ENCODE assay signal across 26 cellular contexts in genomic region chr2:112165296-112165695, GRCh38. TPM values are rescaled to one million over a fixed set of nuclear protein-coding genes. Genes with fewer than 3 reads are reported as not detected.
"Had no signal": no experiment of that assay in that cellular context is flagged by ENCODE, and none has a peak within 500 bp of the region (broad histone marks: within the 10 kb centered on the region; RNA-seq: fewer than 3 reads in every experiment).

No MANE protein-coding gene starts in this region.

- FAIRE-seq: RCC 7860 had no signal

- H3K27ac Mint-ChIP-seq: activated CD8-positive, alpha-beta T cell treated with anti-CD3 and anti-CD28 coated beads for 36 hours; activated naive CD8-positive, alpha-beta T cell treated with anti-CD3 and anti-CD28 coated beads for 36 hours; activated T-cell treated with anti-CD3 and anti-CD28 coated beads, Interleukin-2, amount 50 U/mL, for 24 hours; activated T-helper 1 cell treated with anti-CD3 and anti-CD28 coated beads, Interleukin-12 subunit alpha, Interleukin-12 subunit beta, Interleukin-2, Interleukin-4 antibody, amounts not matched to agents 30 ng/mL and 10 ng/mL and 1 ng/mL, durations not matched to agents 14 hours and 24 hours and 36 hours; T-helper 1 cell treated with Interleukin-12 subunit alpha and Interleukin-12 subunit beta and Interleukin-4 antibody, amounts not matched to agents 30 μg/mL and 1 μg/mL, for 36 hours had no signal

- H3K27ac ChIP-seq: brain microvascular endothelial cell, cardiac muscle cell had no signal

- H3K36me3 Mint-ChIP-seq: activated naive CD8-positive, alpha-beta T cell treated with anti-CD3 and anti-CD28 coated beads for 36 hours had no signal

- H3K9me3 Mint-ChIP-seq: activated CD8-positive, alpha-beta T cell treated with anti-CD3 and anti-CD28 coated beads for 36 hours; activated naive CD8-positive, alpha-beta T cell treated with anti-CD3 and anti-CD28 coated beads for 36 hours; activated T-cell treated with anti-CD3 and anti-CD28 coated beads, Interleukin-2, amount 50 U/mL, for 24 hours; activated T-helper 1 cell treated with anti-CD3 and anti-CD28 coated beads, Interleukin-12 subunit alpha, Interleukin-12 subunit beta, Interleukin-2, Interleukin-4 antibody, amounts not matched to agents 30 ng/mL and 10 ng/mL and 1 ng/mL, durations not matched to agents 14 hours and 24 hours and 36 hours; T-helper 1 cell treated with Interleukin-12 subunit alpha and Interleukin-12 subunit beta and Interleukin-4 antibody, amounts not matched to agents 30 μg/mL and 1 μg/mL, for 36 hours had no signal

- H3K27me3 ChIP-seq: brain microvascular endothelial cell, cardiac muscle cell had no signal

- DNase-seq: activated CD4-positive, alpha-beta T cell treated with anti-CD3 and anti-CD28 coated beads for 4 hours; activated CD8-positive, alpha-beta T cell treated with anti-CD3 and anti-CD28 coated beads for 36 hours; activated effector memory CD4-positive, alpha-beta T cell treated with Interleukin-2 at 50 U/mL for 16 hours; activated naive CD4-positive, alpha-beta T cell treated with Interleukin-2 at 50 U/mL for 16 hours; activated naive CD8-positive, alpha-beta T cell treated with anti-CD3 and anti-CD28 coated beads for 36 hours; activated T-cell treated with anti-CD3 and anti-CD28 coated beads, Interleukin-2, amount 50 U/mL, for 24 hours; brain microvascular endothelial cell; cerebellar nuclear complex; KG1; NCI-H1092; NCI-H1417; NCI-H2029; NCI-H2107; NCI-H2171 treated with DMSO at 0.1 percent for 48 hours; NCI-H226; NCI-H526; NCI-H774; NK-92 treated with Interleukin-12 subunit alpha and Interleukin-12 subunit beta, amount 100 ng/mL, for 24 hours; OCI-M1; SHP77 treated with DMSO at 0.1 percent for 48 hours had no signal

- H3K27me3 Mint-ChIP-seq: activated CD8-positive, alpha-beta T cell treated with anti-CD3 and anti-CD28 coated beads for 36 hours; activated naive CD8-positive, alpha-beta T cell treated with anti-CD3 and anti-CD28 coated beads for 36 hours; activated T-cell treated with anti-CD3 and anti-CD28 coated beads, Interleukin-2, amount 50 U/mL, for 24 hours had no signal

- H3K4me3 Mint-ChIP-seq: activated CD8-positive, alpha-beta T cell treated with anti-CD3 and anti-CD28 coated beads for 36 hours; activated naive CD8-positive, alpha-beta T cell treated with anti-CD3 and anti-CD28 coated beads for 36 hours; activated T-cell treated with anti-CD3 and anti-CD28 coated beads, Interleukin-2, amount 50 U/mL, for 24 hours; activated T-helper 1 cell treated with anti-CD3 and anti-CD28 coated beads, Interleukin-12 subunit alpha, Interleukin-12 subunit beta, Interleukin-2, Interleukin-4 antibody, amounts not matched to agents 30 ng/mL and 10 ng/mL and 1 ng/mL, durations not matched to agents 14 hours and 24 hours and 36 hours; T-helper 1 cell treated with Interleukin-12 subunit alpha and Interleukin-12 subunit beta and Interleukin-4 antibody, amounts not matched to agents 30 μg/mL and 1 μg/mL, for 36 hours had no signal

- H3K36me3 ChIP-seq: brain microvascular endothelial cell, cardiac muscle cell had no signal

- H3K4me3 ChIP-seq: cardiac muscle cell had no signal

- ATAC-seq: activated CD4-positive, CD25-positive, alpha-beta regulatory T cell treated with anti-CD3 and anti-CD28 coated beads, Interleukin-2, amount 50 U/mL, for 24 hours; activated CD8-positive, alpha-beta T cell treated with anti-CD3 and anti-CD28 coated beads for 36 hours had no signal

RNA-seq across cellular contexts. Expression of gene FBLN7, which starts 27.1 kb away (rescaled TPM):
- total RNA-seq: SK-MEL-5 had no signal
